In the genomic region with DNA sequence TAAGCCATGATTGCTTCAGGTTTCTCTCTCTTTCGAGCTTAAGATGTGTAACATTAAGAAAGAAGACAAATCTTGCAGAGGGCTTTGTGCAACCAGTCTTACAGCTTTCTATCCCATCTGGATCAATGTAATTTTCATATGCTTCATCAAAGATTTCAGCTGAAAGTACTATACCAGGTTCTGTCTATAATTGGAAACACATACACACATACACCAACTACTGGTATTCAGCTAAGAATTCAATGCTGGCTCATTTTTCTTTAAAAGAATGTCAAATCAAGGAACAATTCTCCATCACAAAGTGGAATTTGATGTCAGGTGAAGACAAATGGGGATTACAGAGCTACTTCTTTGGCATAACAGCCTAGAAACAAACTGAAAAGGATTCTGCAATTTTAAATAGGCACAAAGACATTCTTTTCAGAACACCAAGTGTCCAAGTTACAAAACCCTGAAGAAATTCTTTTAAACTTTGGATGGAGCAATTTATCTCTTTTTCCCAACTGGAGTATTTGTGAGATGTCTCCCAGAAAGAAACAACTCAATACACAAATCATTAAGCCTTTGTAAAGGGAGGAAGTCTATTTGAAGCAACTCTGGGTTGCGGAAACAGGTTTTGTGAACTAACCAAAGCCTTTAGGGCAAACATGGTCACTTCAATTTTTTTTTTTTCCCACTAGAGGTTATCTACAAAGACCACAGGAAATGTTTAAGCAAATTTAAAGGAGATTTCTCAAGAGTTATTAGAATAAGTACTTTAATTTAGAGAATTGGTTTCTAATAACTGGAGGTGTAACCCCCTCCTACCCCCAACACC, we compare ENCODE assay signal across 1 cellular context.
A peak's percentile ranks its signal among the peaks of the same experiment; 100 is the strongest.
TF ChIP-seq lines count a peak whose summit lies in the region.

No MANE protein-coding gene starts in this region.

TF ChIP-seq in GM12878, 131 proteins besides CTCF, POLR2A, EP300 and RAD21:
- TF ChIP-seq SPI1 (IDR thresholded peaks at IDR 0.05; ENCODE audit: borderline replicate concordance, insufficient read depth, low read depth, low read length) (peak; percentile 9; the same call in 1 of the 2 replicates), HDGF (IDR thresholded peaks at IDR 0.05) (no peak), RUNX3 (IDR thresholded peaks at IDR 0.05; ENCODE audit: low read length) (peak; percentile 43; the same call in 1 of the 2 replicates)
TF ChIP-seq in GM12878: peak in this region for 2.
